ENCODE assay signal across 19 cellular contexts in genomic region chr7:88449410-88449809, GRCh38.
A peak's percentile ranks its signal among the peaks of the same experiment; 100 is the strongest.
DNase-seq lines count a peak whose midpoint lies in the region; ATAC-seq, FAIRE-seq and TF ChIP-seq lines count a peak whose summit lies in the region.
"Had no signal": no experiment of that assay in that cellular context is flagged by ENCODE, and none has a peak within 500 bp of the region (broad histone marks: within the 10 kb centered on the region; RNA-seq: fewer than 3 reads in every experiment).

No MANE protein-coding gene starts in this region.

- POLR2A ChIA-PET in GM12878 (lab: Charles Lee): no interaction called here
- POLR2A ChIA-PET in CD4-positive, alpha-beta memory T cell (lab: Charles Lee; ENCODE audit: partially characterized antibody): no interaction called here

- CTCF ChIA-PET in GM12878 (lab: Yijun Ruan, JAX): no interaction called here
- CTCF ChIA-PET in CD4-positive, alpha-beta memory T cell (lab: Charles Lee; ENCODE audit: partially characterized antibody): no interaction called here
- CTCF ChIA-PET in activated naive CD4-positive, alpha-beta T cell treated with anti-CD3 and anti-CD28 coated beads for 36 hours (lab: Charles Lee): no interaction called here

- in situ Hi-C loops in GM12878 (cut with MboI): no loop called here

- no peaks in the 10 kb centered on the region for H3K27me3 Mint-ChIP-seq in stimulated activated naive B cell treated with anti-CD40 and anti-IgM and Interleukin-4, amounts not matched to agents 10 μg/mL and 1 μg/mL and 100 μg/mL, for 72 hours
- H3K27me3 Mint-ChIP-seq in CD4-positive, alpha-beta memory T cell: peaks cover 0 to 2% of the 10 kb centered on the region in 2 donors
- H3K27me3 Mint-ChIP-seq in activated naive CD4-positive, alpha-beta T cell treated with anti-CD3 and anti-CD28 coated beads for 36 hours (ENCODE audit: low read depth): peaks cover under 1% of the 10 kb centered on the region

- no peaks in the 10 kb centered on the region for H3K36me3 ChIP-seq in Karpas-422 (ENCODE audit: insufficient read depth, low read length)
- H3K36me3 ChIP-seq in GM12878 (ENCODE audit: control insufficient read depth in 2 of 2, insufficient read depth in 2 of 2, low read length in 1 of 2): no peaks in the 10 kb centered on the region
- no peaks in the 10 kb centered on the region for H3K36me3 ChIP-seq in testis (ENCODE audit: low read depth, missing control alignments)
- no peaks in the 10 kb centered on the region for H3K36me3 ChIP-seq in CD4-positive, alpha-beta memory T cell (ENCODE audit: insufficient read depth, low read length)

- no peak for TF ChIP-seq POLR2A in GM12878 (IDR thresholded peaks at IDR 0.05; ENCODE audit: low read depth, low read length)
- TF ChIP-seq POLR2A in testis (IDR thresholded peaks at IDR 0.05): no peak

- no peak overlapping the region for H3K9ac ChIP-seq in Karpas-422 (ENCODE audit: low read length)
- H3K9ac ChIP-seq in GM12878 (ENCODE audit: control insufficient read depth, insufficient read depth, low read length): no peak overlapping the region
- H3K9ac ChIP-seq: GM23248 had no signal

- no peaks in the 10 kb centered on the region for H3K27me3 ChIP-seq in Karpas-422 (ENCODE audit: low read length)
- no peaks in the 10 kb centered on the region for H3K27me3 ChIP-seq in GM12878 (replicated peaks in 1 of 2; ENCODE audit: control insufficient read depth in 2 of 2, insufficient read depth in 2 of 2, low read length in 1 of 2)
- H3K27me3 ChIP-seq in testis: no peaks in the 10 kb centered on the region
- no peaks in the 10 kb centered on the region for H3K27me3 ChIP-seq in CD4-positive, alpha-beta memory T cell (ENCODE audit: insufficient read depth, low read length)

- RAD21 ChIA-PET in GM12878 (lab: Charles Lee; ENCODE audit: unreplicated experiment): no interaction called here

- intact Hi-C loops in GM12878 (cut with micrococcal nuclease; ENCODE audit: unreplicated experiment) (no loop called here), testis (cut with DNase I; ENCODE audit: low total_unique reads) (no loop called here)
- intact Hi-C loops in CD4-positive, alpha-beta memory T cell (cut with micrococcal nuclease): no loop called here
- intact Hi-C loops in activated naive CD4-positive, alpha-beta T cell treated with anti-CD3 and anti-CD28 coated beads for 36 hours (cut with micrococcal nuclease): no loop called here

- 0% methylated on average over 1 of the region's 1 CpG for WGBS in GM12878 (ENCODE audit: insufficient coverage, insufficient replicate concordance, low lambda C conversion rate, missing lambda C conversion rate)
- WGBS in testis, 2 donors: 86 to 90% methylated on average over 1 of the region's 1 CpG

- no TSS peak for BruUV-seq in GM12878 (replicated peaks; lab: Mats Ljungman, UMichigan)

- H3K27ac ChIP-seq in Karpas-422 (ENCODE audit: low read length): no peak overlapping the region
- H3K27ac ChIP-seq in GM12878 (ENCODE audit: control insufficient read depth, insufficient read depth): no peak overlapping the region
- H3K27ac ChIP-seq in testis: no peak overlapping the region
- H3K27ac ChIP-seq in CD4-positive, alpha-beta memory T cell (ENCODE audit: low read depth, low read length): no peak overlapping the region
- H3K27ac ChIP-seq: GM23248 had no signal

- H3K36me3 Mint-ChIP-seq in stimulated activated naive B cell treated with anti-CD40 and anti-IgM and Interleukin-4, amounts not matched to agents 10 μg/mL and 1 μg/mL and 100 μg/mL, for 72 hours: no peaks in the 10 kb centered on the region
- no peaks in the 10 kb centered on the region for H3K36me3 Mint-ChIP-seq in CD4-positive, alpha-beta memory T cell
- H3K36me3 Mint-ChIP-seq in activated naive CD4-positive, alpha-beta T cell treated with anti-CD3 and anti-CD28 coated beads for 36 hours (ENCODE audit: low read depth): no peaks in the 10 kb centered on the region
- H3K36me3 Mint-ChIP-seq: CD8-positive, alpha-beta T cell had no signal

- H3K4me2 ChIP-seq in Karpas-422 (ENCODE audit: low read depth, low read length, poor library complexity, severe bottlenecking) (no peak overlapping the region), GM12878 (ENCODE audit: control insufficient read depth, insufficient read depth) (no peak overlapping the region)

- no peak for FAIRE-seq in GM12878 (lab: Jason Lieb, UNC)
- FAIRE-seq: GM12892, GM19239, H1 had no signal

- SMC1A ChIA-PET in GM12878 (lab: Charles Lee; ENCODE audit: uncharacterized antibody, unreplicated experiment): no interaction called here

- ATAC-seq in GM12878: peak; percentile 38; the same call in 1 of the 3 replicates
- no peak for ATAC-seq in stimulated activated naive B cell treated with anti-CD40 and anti-IgM and Interleukin-4, amounts not matched to agents 10 μg/mL and 1 μg/mL and 100 μg/mL, for 72 hours (replicated peaks)
- ATAC-seq: CD8-positive, alpha-beta T cell had no signal

- TF ChIP-seq EP300 in GM12878 (IDR thresholded peaks at IDR 0.05; ENCODE audit: borderline replicate concordance in 1 of 2, control insufficient read depth in 1 of 2, low read depth in 2 of 2, low read length in 2 of 2): no peak

- H3K79me2 ChIP-seq in Karpas-422 (ENCODE audit: low read length): no peaks in the 10 kb centered on the region
- H3K79me2 ChIP-seq in GM12878 (ENCODE audit: control insufficient read depth, insufficient read depth, low read length): no peaks in the 10 kb centered on the region

- H3K9me3 ChIP-seq in Karpas-422 (ENCODE audit: low read length): no peaks in the 10 kb centered on the region
- H3K9me3 ChIP-seq in GM12878 (replicated peaks; ENCODE audit: control insufficient read depth, insufficient read depth, low read length): no peaks in the 10 kb centered on the region
- no peaks in the 10 kb centered on the region for H3K9me3 ChIP-seq in testis
- no peaks in the 10 kb centered on the region for H3K9me3 ChIP-seq in CD4-positive, alpha-beta memory T cell (ENCODE audit: control insufficient read depth in 1 of 2, low read length in 2 of 2)
- H3K9me3 ChIP-seq: Caco-2 had no signal

- no peaks in the 10 kb centered on the region for H3K9me3 Mint-ChIP-seq in stimulated activated naive B cell treated with anti-CD40 and anti-IgM and Interleukin-4, amounts not matched to agents 10 μg/mL and 1 μg/mL and 100 μg/mL, for 72 hours
- no peaks in the 10 kb centered on the region for H3K9me3 Mint-ChIP-seq in CD4-positive, alpha-beta memory T cell
- no peaks in the 10 kb centered on the region for H3K9me3 Mint-ChIP-seq in activated naive CD4-positive, alpha-beta T cell treated with anti-CD3 and anti-CD28 coated beads for 36 hours
- H3K9me3 Mint-ChIP-seq: CD8-positive, alpha-beta T cell had no signal

- H3K4me1 ChIP-seq in Karpas-422 (ENCODE audit: low read length) (peaks cover 4% of the 10 kb centered on the region), GM12878 (ENCODE audit: control insufficient read depth, insufficient read depth, low read length) (no peaks in the 10 kb centered on the region), testis (no peaks in the 10 kb centered on the region)
- no peaks in the 10 kb centered on the region for H3K4me1 ChIP-seq in CD4-positive, alpha-beta memory T cell (ENCODE audit: insufficient read depth, low read length)
- H3K4me1 ChIP-seq: Caco-2 had no signal

- TF ChIP-seq CTCF in GM12878 (IDR thresholded peaks at IDR 0.05 in 2 of 3, conservative IDR thresholded peaks at IDR 0.05 in 1 of 3; ENCODE audit: control insufficient read depth in 2 of 3, extremely low read depth in 1 of 3, insufficient read depth in 1 of 3, low read depth in 3 of 3, low read length in 3 of 3) (no peak), testis (IDR thresholded peaks at IDR 0.05) (no peak)

- no peak overlapping the region for H2AFZ ChIP-seq in Karpas-422 (ENCODE audit: low read length)
- H2AFZ ChIP-seq in GM12878 (ENCODE audit: control insufficient read depth, low read depth, low read length): no peak overlapping the region
- H2AFZ ChIP-seq: GM23248 had no signal

- TF ChIP-seq RAD21 in GM12878 (IDR thresholded peaks at IDR 0.05; ENCODE audit: insufficient read depth, low read depth, low read length): no peak

- H3K4me1 Mint-ChIP-seq in stimulated activated naive B cell treated with anti-CD40 and anti-IgM and Interleukin-4, amounts not matched to agents 10 μg/mL and 1 μg/mL and 100 μg/mL, for 72 hours: no peaks in the 10 kb centered on the region
- H3K4me1 Mint-ChIP-seq in CD4-positive, alpha-beta memory T cell: no peaks in the 10 kb centered on the region
- no peaks in the 10 kb centered on the region for H3K4me1 Mint-ChIP-seq in activated naive CD4-positive, alpha-beta T cell treated with anti-CD3 and anti-CD28 coated beads for 36 hours (ENCODE audit: low read depth)

- no peak overlapping the region for H3K4me3 Mint-ChIP-seq in stimulated activated naive B cell treated with anti-CD40 and anti-IgM and Interleukin-4, amounts not matched to agents 10 μg/mL and 1 μg/mL and 100 μg/mL, for 72 hours
- H3K4me3 Mint-ChIP-seq in CD4-positive, alpha-beta memory T cell: no peak overlapping the region
- H3K4me3 Mint-ChIP-seq in activated naive CD4-positive, alpha-beta T cell treated with anti-CD3 and anti-CD28 coated beads for 36 hours: no peak overlapping the region
- H3K4me3 Mint-ChIP-seq: CD8-positive, alpha-beta T cell had no signal

- H3K27ac Mint-ChIP-seq in stimulated activated naive B cell treated with anti-CD40 and anti-IgM and Interleukin-4, amounts not matched to agents 10 μg/mL and 1 μg/mL and 100 μg/mL, for 72 hours: no peak overlapping the region
- no peak overlapping the region for H3K27ac Mint-ChIP-seq in CD4-positive, alpha-beta memory T cell
- no peak overlapping the region for H3K27ac Mint-ChIP-seq in activated naive CD4-positive, alpha-beta T cell treated with anti-CD3 and anti-CD28 coated beads for 36 hours
- H3K27ac Mint-ChIP-seq: CD8-positive, alpha-beta T cell had no signal

- DNase-seq in Karpas-422 (peak; percentile 52), NCI-H526 treated with DMSO at 0.1 percent for 48 hours (lab: John Stamatoyannopoulos, UW) (peak; percentile 22), GM12878 (ENCODE audit: low read depth, low spot score) (no peak), testis (no peak)
- no peak for DNase-seq in stimulated activated naive B cell treated with anti-CD40 and anti-IgM and Interleukin-4, amounts not matched to agents 10 μg/mL and 1 μg/mL and 100 μg/mL, for 72 hours
- no peak for DNase-seq in CD4-positive, alpha-beta memory T cell
- DNase-seq in activated naive CD4-positive, alpha-beta T cell treated with anti-CD3 and anti-CD28 coated beads for 36 hours: no peak
- DNase-seq: C1 segment of cervical spinal cord; Caco-2; CD8-positive, alpha-beta T cell; DMS153; DND-41; GDM1; GM23248; H7; HCEC 1CT had no signal

- no peaks in the 10 kb centered on the region for H4K20me1 ChIP-seq in Karpas-422 (ENCODE audit: insufficient read depth, low read depth, low read length)
- H4K20me1 ChIP-seq in GM12878 (ENCODE audit: control insufficient read depth, insufficient read depth): no peaks in the 10 kb centered on the region

- no peaks in the 10 kb centered on the region for H3K9me2 ChIP-seq in Karpas-422 (replicated peaks; ENCODE audit: insufficient read depth, low read length)

- no peak overlapping the region for H3K4me3 ChIP-seq in Karpas-422 (ENCODE audit: low read length)
- H3K4me3 ChIP-seq in GM12878: no peak overlapping the region
- no peak overlapping the region for H3K4me3 ChIP-seq in testis
- no peak overlapping the region for H3K4me3 ChIP-seq in CD4-positive, alpha-beta memory T cell (ENCODE audit: low read length in 2 of 2)
- H3K4me3 ChIP-seq: GM23248 had no signal

TF ChIP-seq in GM12878, 131 proteins besides CTCF, POLR2A, EP300 and RAD21 (continues in another document):
- TF ChIP-seq SMC3 (IDR thresholded peaks at IDR 0.05; ENCODE audit: borderline replicate concordance, low read length): no peak

Comparison
In these comparisons a context has a peak if more than half of its experiments do, and no peak if none do; other contexts are left out.
1. DNase-seq: peak in Karpas-422 (single experiment) and NCI-H526 treated with DMSO at 0.1 percent for 48 hours (single experiment); none in GM12878 (single experiment), stimulated activated naive B cell treated with anti-CD40 and anti-IgM and Interleukin-4, amounts not matched to agents 10 μg/mL and 1 μg/mL and 100 μg/mL, for 72 hours (single experiment), testis (single experiment), CD4-positive, alpha-beta memory T cell (0 of 5) and activated naive CD4-positive, alpha-beta T cell treated with anti-CD3 and anti-CD28 coated beads for 36 hours (single experiment).